ENCODE assay signal across 11 cellular contexts in genomic region chr7:20306499-20306946, GRCh38. TPM values are rescaled to one million over a fixed set of nuclear protein-coding genes. Genes with fewer than 3 reads are reported as not detected.
DNase-seq lines count a peak whose midpoint lies in the region; TF ChIP-seq lines count a peak whose summit lies in the region.
"Had no signal": no experiment of that assay in that cellular context is flagged by ENCODE, and none has a peak within 500 bp of the region (broad histone marks: within the 10 kb centered on the region; RNA-seq: fewer than 3 reads in every experiment).

No MANE protein-coding gene starts in this region.

- no peaks in the 10 kb centered on the region for H3K36me3 ChIP-seq in HUES48 (ENCODE audit: control insufficient read depth, insufficient read depth, low read length)

- no peaks in the 10 kb centered on the region for H3K36me3 Mint-ChIP-seq in type B pancreatic cell
- no peaks in the 10 kb centered on the region for H3K36me3 Mint-ChIP-seq in activated CD4-positive, alpha-beta T cell treated with anti-CD3 and anti-CD28 coated beads, Interleukin-2, amount 10 ng/mL, durations not matched to agents 24 days and 14 days (ENCODE audit: low read depth)
- H3K36me3 Mint-ChIP-seq: CD8-positive, alpha-beta memory T cell had no signal

- peak overlapping the region; percentile 43 for H3K27ac ChIP-seq in HUES48 (ENCODE audit: low read depth, low read length)
- H3K27ac ChIP-seq: foreskin keratinocyte had no signal

- peaks cover 14% of the 10 kb centered on the region for H3K4me1 Mint-ChIP-seq in type B pancreatic cell (ENCODE audit: unreplicated experiment)
- no peaks in the 10 kb centered on the region for H3K4me1 Mint-ChIP-seq in activated CD4-positive, alpha-beta T cell treated with anti-CD3 and anti-CD28 coated beads, Interleukin-2, amount 10 ng/mL, durations not matched to agents 24 days and 14 days

- no peaks in the 10 kb centered on the region for H3K27me3 Mint-ChIP-seq in type B pancreatic cell
- peaks cover 6% of the 10 kb centered on the region for H3K27me3 Mint-ChIP-seq in activated CD4-positive, alpha-beta T cell treated with anti-CD3 and anti-CD28 coated beads, Interleukin-2, amount 10 ng/mL, durations not matched to agents 24 days and 14 days
- H3K27me3 Mint-ChIP-seq: CD8-positive, alpha-beta memory T cell had no signal

- H3K4me3 ChIP-seq in HUES48 (ENCODE audit: low read depth, low read length), result no peak overlapping the region

- H3K9me3 Mint-ChIP-seq in type B pancreatic cell, result peaks cover 4% of the 10 kb centered on the region
- no peaks in the 10 kb centered on the region for H3K9me3 Mint-ChIP-seq in activated CD4-positive, alpha-beta T cell treated with anti-CD3 and anti-CD28 coated beads, Interleukin-2, amount 10 ng/mL, durations not matched to agents 24 days and 14 days
- H3K9me3 Mint-ChIP-seq: CD8-positive, alpha-beta memory T cell had no signal

- H3K4me1 ChIP-seq in HUES48 (ENCODE audit: control insufficient read depth, insufficient read depth, low read length), result peaks cover 26% of the 10 kb centered on the region

- TF ChIP-seq CTCF in type B pancreatic cell (conservative IDR thresholded peaks at IDR 0.05), result no peak

- H3K27me3 ChIP-seq in HUES48 (ENCODE audit: control insufficient read depth, insufficient read depth, low read length), result no peaks in the 10 kb centered on the region
- H3K27me3 ChIP-seq: foreskin keratinocyte had no signal

- peak overlapping the region; percentile 55 for H3K27ac Mint-ChIP-seq in type B pancreatic cell
- no peak overlapping the region for H3K27ac Mint-ChIP-seq in activated CD4-positive, alpha-beta T cell treated with anti-CD3 and anti-CD28 coated beads, Interleukin-2, amount 10 ng/mL, durations not matched to agents 24 days and 14 days
- H3K27ac Mint-ChIP-seq: CD8-positive, alpha-beta memory T cell had no signal

- peak; percentile 60 for DNase-seq in amniotic epithelial cell (ENCODE audit: low read depth)
- peak; percentile 70 for DNase-seq in kidney tubule cell (ENCODE audit: low spot score)
- DNase-seq in type B pancreatic cell (ENCODE audit: extremely low spot score, unreplicated experiment), result no peak
- DNase-seq in activated CD4-positive, alpha-beta T cell treated with anti-CD3 and anti-CD28 coated beads, Interleukin-2, amount 10 ng/mL, durations not matched to agents 24 days and 14 days, result no peak
- DNase-seq in KBM-7, result no peak
- no peak for DNase-seq in NCI-H1417 treated with DMSO at 0.1 percent for 48 hours (lab: John Stamatoyannopoulos, UW)
- DNase-seq: anterior cingulate cortex; CD8-positive, alpha-beta memory T cell; KG1 had no signal

- intact Hi-C loops in activated CD4-positive, alpha-beta T cell treated with anti-CD3 and anti-CD28 coated beads, Interleukin-2, amount 10 ng/mL, durations not matched to agents 24 days and 14 days (cut with micrococcal nuclease), result no loop called here

- no peaks in the 10 kb centered on the region for H3K9me3 ChIP-seq in HUES48 (ENCODE audit: control insufficient read depth, insufficient read depth, low read length)

- H3K4me3 Mint-ChIP-seq in type B pancreatic cell, result no peak overlapping the region
- no peak overlapping the region for H3K4me3 Mint-ChIP-seq in activated CD4-positive, alpha-beta T cell treated with anti-CD3 and anti-CD28 coated beads, Interleukin-2, amount 10 ng/mL, durations not matched to agents 24 days and 14 days
- H3K4me3 Mint-ChIP-seq: CD8-positive, alpha-beta memory T cell had no signal

- in situ Hi-C loops in KBM-7 (cut with MboI; ENCODE audit: low pct_unique_long_range_greater_than_20kb, low sequenced_read_pairs), result no loop called here

- H3K9ac ChIP-seq in HUES48 (ENCODE audit: low read depth, low read length), result no peak overlapping the region; the same call in 1 of the 2 replicates

RNA-seq across cellular contexts. Expression of gene ITGB8, which starts 24.2 kb away (rescaled TPM):
- 15.6 and 23.3 TPM in 2 replicates for total RNA-seq in type B pancreatic cell (ENCODE audit: low replicate concordance)
- total RNA-seq in activated CD4-positive, alpha-beta T cell treated with anti-CD3 and anti-CD28 coated beads, Interleukin-2, amount 10 ng/mL, durations not matched to agents 24 days and 14 days, result not detected in 2 replicates

Comparison
In these comparisons a context has a peak if more than half of its experiments do, and no peak if none do; other contexts are left out.
1. DNase-seq: peak in amniotic epithelial cell (single experiment) and kidney tubule cell (single experiment); none in type B pancreatic cell (single experiment), activated CD4-positive, alpha-beta T cell treated with anti-CD3 and anti-CD28 coated beads, Interleukin-2, amount 10 ng/mL, durations not matched to agents 24 days and 14 days (single experiment), KBM-7 (single experiment) and NCI-H1417 treated with DMSO at 0.1 percent for 48 hours (single experiment).
2. RNA of gene ITGB8, which starts 24.2 kb away (total RNA-seq): 15.6 to 23.3 TPM in type B pancreatic cell; not detected in activated CD4-positive, alpha-beta T cell treated with anti-CD3 and anti-CD28 coated beads, Interleukin-2, amount 10 ng/mL, durations not matched to agents 24 days and 14 days; every median in the first group is over 10 times any median in the second.